Comparison of ENCODE assay signal across 25 cellular contexts in genomic region chr12:55631056-55631455, GRCh38. TPM values are rescaled to one million over a fixed set of nuclear protein-coding genes. Genes with fewer than 3 reads are reported as not detected.
DNase-seq lines count a peak whose midpoint lies in the region; ATAC-seq and TF ChIP-seq lines count a peak whose summit lies in the region.
"Had no signal": no experiment of that assay in that cellular context is flagged by ENCODE, and none has a peak within 500 bp of the region (broad histone marks: within the 10 kb centered on the region; RNA-seq: fewer than 3 reads in every experiment).

No MANE protein-coding gene starts in this region.

- H3K4me3 ChIP-seq in heart right ventricle (no peak overlapping the region), endodermal cell (ENCODE audit: low read length) (peak overlapping the region; percentile 27)
- H3K4me3 ChIP-seq: A549; BLaER1 treated with 17β-estradiol and CSF1 and Interleukin-3, amounts not matched to agents 10 nM and 100 nM; GM23338 had no signal

- H3K4me3 Mint-ChIP-seq in endodermal cell: no peak overlapping the region
- H3K4me3 Mint-ChIP-seq: CD14-positive monocyte; CD4-positive, alpha-beta T cell; CD8-positive, alpha-beta memory T cell; GM23338; H9 had no signal

- 12 to 29% methylated on average over 1 of the region's 1 CpG for WGBS in heart right ventricle, 2 donors
- WGBS in endodermal cell (ENCODE audit: insufficient coverage in 1 of 2, insufficient read length in 1 of 2), 2 experiments: 27% methylated on average over 1 of the region's 1 CpG; no CpG with 5 or more reads in 1 of the 2 experiments

- no peak for DNase-seq in Right ventricle myocardium inferior (ENCODE audit: missing footprints)
- DNase-seq in heart right ventricle: no peak
- DNase-seq in endodermal cell: no peak
- no peak for DNase-seq in left ventricle myocardium superior
- DNase-seq in DMS 273 (lab: John Stamatoyannopoulos, UW; ENCODE audit: unreplicated experiment): no peak
- DNase-seq: 8988T; ACHN; AML-193; BE2C; CD4-positive, alpha-beta T cell; CD8-positive, alpha-beta memory T cell; DMS53; DMS79 treated with DMSO at 0.1 percent for 48 hours; GF-D8; H9 had no signal

- ATAC-seq in Right ventricle myocardium inferior: peak; percentile 45
- no peak for ATAC-seq in heart right ventricle
- ATAC-seq in left ventricle myocardium superior: peak; percentile 41
- ATAC-seq in GM21367 (IDR thresholded peaks at IDR 0.05; ENCODE audit: unreplicated experiment): no peak
- no peak for ATAC-seq in HG02588 (IDR thresholded peaks at IDR 0.05; ENCODE audit: unreplicated experiment)
- ATAC-seq: GM23338, HCT116 had no signal

- peak overlapping the region; percentile 2 for H3K27ac Mint-ChIP-seq in endodermal cell
- H3K27ac Mint-ChIP-seq: CD4-positive, alpha-beta T cell; CD8-positive, alpha-beta memory T cell; GM23338 had no signal

- intact Hi-C loops in Right ventricle myocardium inferior (cut with DNase I): no loop called here
- intact Hi-C loops in heart right ventricle (cut with DNase I): no loop called here
- intact Hi-C loops in left ventricle myocardium superior (cut with micrococcal nuclease): no loop called here

- H3K27ac ChIP-seq in heart right ventricle (peak overlapping the region in 1 of 10 donors; percentile 29), endodermal cell (ENCODE audit: low read depth, low read length) (no peak overlapping the region)
- H3K27ac ChIP-seq: A549; BLaER1 treated with 17β-estradiol and CSF1 and Interleukin-3, amounts not matched to agents 10 nM and 100 nM had no signal

- H3K27me3 Mint-ChIP-seq in endodermal cell (ENCODE audit: insufficient read depth): peaks cover 3% of the 10 kb centered on the region
- H3K27me3 Mint-ChIP-seq: CD4-positive, alpha-beta T cell had no signal

- no peaks in the 10 kb centered on the region for H3K36me3 Mint-ChIP-seq in endodermal cell (ENCODE audit: low read depth)
- H3K36me3 Mint-ChIP-seq: CD8-positive, alpha-beta memory T cell had no signal

- peaks cover 41% of the 10 kb centered on the region for H3K4me1 Mint-ChIP-seq in endodermal cell
- H3K4me1 Mint-ChIP-seq: CD8-positive, alpha-beta memory T cell; GM23338; H9 had no signal

- H3K9me3 ChIP-seq in heart right ventricle (no peaks in the 10 kb centered on the region), endodermal cell (ENCODE audit: control insufficient read depth, low read length) (peaks cover 5% of the 10 kb centered on the region)
- H3K9me3 ChIP-seq: A549, BE2C had no signal

- no peaks in the 10 kb centered on the region for H3K27me3 ChIP-seq in heart right ventricle
- no peaks in the 10 kb centered on the region for H3K27me3 ChIP-seq in endodermal cell (ENCODE audit: control insufficient read depth, insufficient read depth, low read length, poor library complexity, severe bottlenecking)
- H3K27me3 ChIP-seq: BLaER1 treated with 17β-estradiol and CSF1 and Interleukin-3, amounts not matched to agents 10 nM and 100 nM had no signal

- no peak overlapping the region for H3K9ac ChIP-seq in endodermal cell (ENCODE audit: extremely low read depth, low read length, poor library complexity, severe bottlenecking)
- H3K9ac ChIP-seq: BLaER1 treated with 17β-estradiol and CSF1 and Interleukin-3, amounts not matched to agents 10 nM and 100 nM had no signal

- TF ChIP-seq CTCF in heart right ventricle (IDR thresholded peaks at IDR 0.05): no peak
- TF ChIP-seq CTCF in endodermal cell (conservative IDR thresholded peaks at IDR 0.05): no peak

- H3K4me1 ChIP-seq in heart right ventricle (peaks cover 0 to 31% (median 6%) of the 10 kb centered on the region in 9 donors), endodermal cell (ENCODE audit: control insufficient read depth, insufficient read depth, low read length) (peaks cover 8% of the 10 kb centered on the region)
- H3K4me1 ChIP-seq: A549, BE2C had no signal

- H3K36me3 ChIP-seq in heart right ventricle (no peaks in the 10 kb centered on the region), endodermal cell (ENCODE audit: control insufficient read depth, insufficient read depth, low read length) (no peaks in the 10 kb centered on the region)
- H3K36me3 ChIP-seq: BE2C; BLaER1 treated with 17β-estradiol and CSF1 and Interleukin-3, amounts not matched to agents 10 nM and 100 nM had no signal

- H3K9me3 Mint-ChIP-seq in endodermal cell: peaks cover 4% of the 10 kb centered on the region
- H3K9me3 Mint-ChIP-seq: CD4-positive, alpha-beta T cell; CD8-positive, alpha-beta memory T cell; GM23338; H9 had no signal

RNA-seq across cellular contexts. Expression of gene OR10P1, which starts 5.6 kb away (rescaled TPM):
- not detected for total RNA-seq in Right ventricle myocardium inferior
- total RNA-seq in heart right ventricle: not detected
- polyA plus RNA-seq in heart right ventricle: not detected
- not detected for total RNA-seq in endodermal cell
- not detected for polyA plus RNA-seq in endodermal cell (2013, experiment 1 of 2)
- polyA plus RNA-seq in endodermal cell (2013, experiment 2 of 2): not detected
- not detected for total RNA-seq in left ventricle myocardium superior
- total RNA-seq: CD4-positive, alpha-beta T cell; CD8-positive, alpha-beta memory T cell; Daoy; G401; GM23338; H4; H9 had no signal
- polyA plus RNA-seq: A549; CD14-positive monocyte; CD8-positive, alpha-beta memory T cell; GM23338 had no signal

RNA-seq across cellular contexts. Expression of gene OR2AP1, which starts 58.8 kb away (rescaled TPM):
- total RNA-seq in Right ventricle myocardium inferior: not detected
- not detected for total RNA-seq in heart right ventricle
- not detected for polyA plus RNA-seq in heart right ventricle
- not detected for total RNA-seq in endodermal cell
- not detected for polyA plus RNA-seq in endodermal cell (2013, experiment 1 of 2)
- not detected for polyA plus RNA-seq in endodermal cell (2013, experiment 2 of 2)
- not detected for total RNA-seq in left ventricle myocardium superior
- total RNA-seq: CD8-positive, alpha-beta memory T cell; Daoy; G401; GM23338; H4; H9 had no signal
- polyA plus RNA-seq: A549; CD14-positive monocyte; CD8-positive, alpha-beta memory T cell; GM23338 had no signal

Comparison
In these comparisons a context has a peak if more than half of its experiments do, and no peak if none do; other contexts are left out.
1. ATAC-seq: peak in Right ventricle myocardium inferior (single experiment) and left ventricle myocardium superior (single experiment); none in heart right ventricle (0 of 8), GM21367 (single experiment) and HG02588 (single experiment).